Comparison of ENCODE assay signal across 1 cellular context in the genomic region with DNA sequence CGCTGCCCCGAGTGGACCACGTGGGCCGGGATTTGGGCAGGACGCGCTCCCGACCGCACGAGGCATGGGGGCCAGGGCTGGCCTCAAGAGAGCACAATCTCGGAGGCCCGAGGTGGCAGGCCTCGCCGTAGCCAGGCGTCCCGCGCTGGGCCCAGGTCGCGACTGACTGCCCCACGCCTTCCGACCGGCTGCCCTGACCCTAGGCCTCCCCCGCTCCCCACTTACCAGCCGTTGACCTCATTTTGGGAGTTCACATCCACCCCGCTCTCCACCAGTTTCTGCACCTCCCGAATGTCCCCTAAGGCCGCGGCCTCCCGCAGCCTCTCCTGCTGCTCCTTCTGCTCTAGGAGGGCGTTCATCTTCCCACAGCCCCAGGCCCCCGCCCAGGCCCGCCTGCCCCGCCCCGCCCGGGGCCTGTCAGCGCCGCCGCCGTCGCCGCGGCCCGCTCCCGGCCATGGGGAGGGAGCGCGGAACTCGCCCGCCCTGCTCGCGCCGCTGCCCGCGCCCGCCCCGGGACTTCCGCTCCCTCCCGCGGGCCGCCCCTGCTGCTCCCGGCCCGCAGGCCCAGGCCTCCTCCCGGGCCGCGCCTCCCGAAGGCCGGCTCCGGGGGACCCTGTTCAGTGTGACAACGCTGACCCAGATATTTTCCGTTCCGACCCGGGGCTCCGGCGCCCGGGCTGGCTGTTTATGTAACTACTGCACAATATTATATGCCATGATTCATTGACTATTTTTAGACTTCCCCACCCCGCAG.
A peak's percentile ranks its signal among the peaks of the same experiment; 100 is the strongest.
TF ChIP-seq lines count a peak whose summit lies in the region.

A gene with protein sequence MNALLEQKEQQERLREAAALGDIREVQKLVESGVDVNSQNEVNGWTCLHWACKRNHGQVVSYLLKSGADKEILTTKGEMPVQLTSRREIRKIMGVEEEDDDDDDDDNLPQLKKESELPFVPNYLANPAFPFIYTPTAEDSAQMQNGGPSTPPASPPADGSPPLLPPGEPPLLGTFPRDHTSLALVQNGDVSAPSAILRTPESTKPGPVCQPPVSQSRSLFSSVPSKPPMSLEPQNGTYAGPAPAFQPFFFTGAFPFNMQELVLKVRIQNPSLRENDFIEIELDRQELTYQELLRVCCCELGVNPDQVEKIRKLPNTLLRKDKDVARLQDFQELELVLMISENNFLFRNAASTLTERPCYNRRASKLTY (minus strand): TSS at position 619 of the 754 bp plus-strand sequence. CDS start 260 bp downstream, at position 359.

TF ChIP-seq in HEK293, 187 proteins besides CTCF, POLR2A, EP300 and RAD21 (continued from another document and continues in another):
- TF ChIP-seq, protein P1, sequence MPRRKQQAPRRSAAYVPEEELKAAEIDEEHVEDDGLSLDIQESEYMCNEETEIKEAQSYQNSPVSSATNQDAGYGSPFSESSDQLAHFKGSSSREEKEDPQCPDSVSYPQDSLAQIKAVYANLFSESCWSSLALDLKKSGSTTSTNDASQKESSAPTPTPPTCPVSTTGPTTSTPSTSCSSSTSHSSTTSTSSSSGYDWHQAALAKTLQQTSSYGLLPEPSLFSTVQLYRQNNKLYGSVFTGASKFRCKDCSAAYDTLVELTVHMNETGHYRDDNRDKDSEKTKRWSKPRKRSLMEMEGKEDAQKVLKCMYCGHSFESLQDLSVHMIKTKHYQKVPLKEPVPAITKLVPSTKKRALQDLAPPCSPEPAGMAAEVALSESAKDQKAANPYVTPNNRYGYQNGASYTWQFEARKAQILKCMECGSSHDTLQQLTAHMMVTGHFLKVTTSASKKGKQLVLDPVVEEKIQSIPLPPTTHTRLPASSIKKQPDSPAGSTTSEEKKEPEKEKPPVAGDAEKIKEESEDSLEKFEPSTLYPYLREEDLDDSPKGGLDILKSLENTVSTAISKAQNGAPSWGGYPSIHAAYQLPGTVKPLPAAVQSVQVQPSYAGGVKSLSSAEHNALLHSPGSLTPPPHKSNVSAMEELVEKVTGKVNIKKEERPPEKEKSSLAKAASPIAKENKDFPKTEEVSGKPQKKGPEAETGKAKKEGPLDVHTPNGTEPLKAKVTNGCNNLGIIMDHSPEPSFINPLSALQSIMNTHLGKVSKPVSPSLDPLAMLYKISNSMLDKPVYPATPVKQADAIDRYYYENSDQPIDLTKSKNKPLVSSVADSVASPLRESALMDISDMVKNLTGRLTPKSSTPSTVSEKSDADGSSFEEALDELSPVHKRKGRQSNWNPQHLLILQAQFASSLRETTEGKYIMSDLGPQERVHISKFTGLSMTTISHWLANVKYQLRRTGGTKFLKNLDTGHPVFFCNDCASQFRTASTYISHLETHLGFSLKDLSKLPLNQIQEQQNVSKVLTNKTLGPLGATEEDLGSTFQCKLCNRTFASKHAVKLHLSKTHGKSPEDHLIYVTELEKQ (tag by site-specific recombination; IDR thresholded peaks at IDR 0.05; ENCODE audit: borderline replicate concordance), result peak; percentile 47; the same call in 1 of the 2 replicates
- TF ChIP-seq ZNF501 (tag by site-specific recombination; IDR thresholded peaks at IDR 0.05) (peak; percentile 82), BCL11A (tag by site-specific recombination; IDR thresholded peaks at IDR 0.05; ENCODE audit: low read depth) (peak; percentile 57; the same call in 1 of the 2 replicates), ZNF2 (tag by site-specific recombination; IDR thresholded peaks at IDR 0.05) (peak; percentile 50), ZBTB48 (tag by site-specific recombination; IDR thresholded peaks at IDR 0.05) (peak; percentile 68), ZFP37 (tag by site-specific recombination; IDR thresholded peaks at IDR 0.05) (peak; percentile 81; the same call in 1 of the 2 replicates), EGR2 (tag by site-specific recombination; IDR thresholded peaks at IDR 0.05; ENCODE audit: low read depth) (peak; percentile 70), ZEB2 (tag by site-specific recombination; IDR thresholded peaks at IDR 0.05) (peak; percentile 81), ZNF670 (tag by site-specific recombination; IDR thresholded peaks at IDR 0.05; ENCODE audit: low read depth) (no peak), ZBTB20 (tag by site-specific recombination; IDR thresholded peaks at IDR 0.05) (peak; percentile 72), ZNF157 (tag by site-specific recombination; IDR thresholded peaks at IDR 0.05) (no peak), SCRT2 (tag by site-specific recombination; IDR thresholded peaks at IDR 0.05) (no peak), OVOL3 (tag by site-specific recombination; IDR thresholded peaks at IDR 0.05) (peak; percentile 32; the same call in 1 of the 2 replicates), ZNF558 (tag by site-specific recombination; IDR thresholded peaks at IDR 0.05) (0 out of 2 replicates have a peak, but pooled peaks have one; percentile 67), HOXA7 (CRISPR knock-in tag; IDR thresholded peaks at IDR 0.05; ENCODE audit: borderline replicate concordance) (no peak), ZNF146 (tag by site-specific recombination; IDR thresholded peaks at IDR 0.05) (peak; percentile 51; the same call in 1 of the 2 replicates), WT1 (tag by site-specific recombination; IDR thresholded peaks at IDR 0.05) (peak; percentile 49), ZNF292 (tag by site-specific recombination; IDR thresholded peaks at IDR 0.05; ENCODE audit: borderline replicate concordance, low read depth) (no peak), MYNN (tag by site-specific recombination; IDR thresholded peaks at IDR 0.05; ENCODE audit: borderline replicate concordance) (0 out of 2 replicates have a peak, but pooled peaks have one; percentile 56), ZBTB8A (tag by site-specific recombination; IDR thresholded peaks at IDR 0.05) (peak; percentile 64), ZNF214 (tag by site-specific recombination; IDR thresholded peaks at IDR 0.05; ENCODE audit: borderline replicate concordance) (no peak), ZNF391 (tag by site-specific recombination; IDR thresholded peaks at IDR 0.05; ENCODE audit: borderline replicate concordance, low read depth) (peak; percentile 59), ZNF311 (tag by site-specific recombination; IDR thresholded peaks at IDR 0.05; ENCODE audit: borderline replicate concordance) (no peak), ZNF174 (tag by site-specific recombination; IDR thresholded peaks at IDR 0.05) (no peak), ZNF184 (tag by site-specific recombination; IDR thresholded peaks at IDR 0.05) (peak; percentile 73; the same call in 1 of the 2 replicates), ZNF423 (tag by site-specific recombination; IDR thresholded peaks at IDR 0.05) (peak; percentile 36; the same call in 1 of the 2 replicates), ZSCAN16 (tag by site-specific recombination; IDR thresholded peaks at IDR 0.05) (no peak), MZF1 (tag by site-specific recombination; IDR thresholded peaks at IDR 0.05; ENCODE audit: borderline replicate concordance) (peak; percentile 49), SP2 (tag by site-specific recombination; IDR thresholded peaks at IDR 0.05) (peak; percentile 52), ZNF560 (tag by site-specific recombination; IDR thresholded peaks at IDR 0.05; ENCODE audit: borderline replicate concordance) (no peak)
- TF ChIP-seq, protein P2, sequence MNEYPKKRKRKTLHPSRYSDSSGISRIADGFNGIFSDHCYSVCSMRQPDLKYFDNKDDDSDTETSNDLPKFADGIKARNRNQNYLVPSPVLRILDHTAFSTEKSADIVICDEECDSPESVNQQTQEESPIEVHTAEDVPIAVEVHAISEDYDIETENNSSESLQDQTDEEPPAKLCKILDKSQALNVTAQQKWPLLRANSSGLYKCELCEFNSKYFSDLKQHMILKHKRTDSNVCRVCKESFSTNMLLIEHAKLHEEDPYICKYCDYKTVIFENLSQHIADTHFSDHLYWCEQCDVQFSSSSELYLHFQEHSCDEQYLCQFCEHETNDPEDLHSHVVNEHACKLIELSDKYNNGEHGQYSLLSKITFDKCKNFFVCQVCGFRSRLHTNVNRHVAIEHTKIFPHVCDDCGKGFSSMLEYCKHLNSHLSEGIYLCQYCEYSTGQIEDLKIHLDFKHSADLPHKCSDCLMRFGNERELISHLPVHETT (tag by site-specific recombination; IDR thresholded peaks at IDR 0.05), result peak; percentile 94
- TF ChIP-seq, protein P3, sequence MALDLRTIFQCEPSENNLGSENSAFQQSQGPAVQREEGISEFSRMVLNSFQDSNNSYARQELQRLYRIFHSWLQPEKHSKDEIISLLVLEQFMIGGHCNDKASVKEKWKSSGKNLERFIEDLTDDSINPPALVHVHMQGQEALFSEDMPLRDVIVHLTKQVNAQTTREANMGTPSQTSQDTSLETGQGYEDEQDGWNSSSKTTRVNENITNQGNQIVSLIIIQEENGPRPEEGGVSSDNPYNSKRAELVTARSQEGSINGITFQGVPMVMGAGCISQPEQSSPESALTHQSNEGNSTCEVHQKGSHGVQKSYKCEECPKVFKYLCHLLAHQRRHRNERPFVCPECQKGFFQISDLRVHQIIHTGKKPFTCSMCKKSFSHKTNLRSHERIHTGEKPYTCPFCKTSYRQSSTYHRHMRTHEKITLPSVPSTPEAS (tag by site-specific recombination; IDR thresholded peaks at IDR 0.05), result peak; percentile 29; the same call in 1 of the 2 replicates
- TF ChIP-seq, protein P4, sequence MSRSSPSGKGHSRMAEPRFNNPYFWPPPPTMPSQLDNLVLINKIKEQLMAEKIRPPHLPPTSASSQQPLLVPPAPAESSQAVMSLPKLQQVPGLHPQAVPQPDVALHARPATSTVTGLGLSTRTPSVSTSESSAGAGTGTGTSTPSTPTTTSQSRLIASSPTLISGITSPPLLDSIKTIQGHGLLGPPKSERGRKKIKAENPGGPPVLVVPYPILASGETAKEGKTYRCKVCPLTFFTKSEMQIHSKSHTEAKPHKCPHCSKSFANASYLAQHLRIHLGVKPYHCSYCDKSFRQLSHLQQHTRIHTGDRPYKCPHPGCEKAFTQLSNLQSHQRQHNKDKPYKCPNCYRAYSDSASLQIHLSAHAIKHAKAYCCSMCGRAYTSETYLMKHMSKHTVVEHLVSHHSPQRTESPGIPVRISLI (tag by site-specific recombination; IDR thresholded peaks at IDR 0.05), result no peak
- TF ChIP-seq, protein P5, sequence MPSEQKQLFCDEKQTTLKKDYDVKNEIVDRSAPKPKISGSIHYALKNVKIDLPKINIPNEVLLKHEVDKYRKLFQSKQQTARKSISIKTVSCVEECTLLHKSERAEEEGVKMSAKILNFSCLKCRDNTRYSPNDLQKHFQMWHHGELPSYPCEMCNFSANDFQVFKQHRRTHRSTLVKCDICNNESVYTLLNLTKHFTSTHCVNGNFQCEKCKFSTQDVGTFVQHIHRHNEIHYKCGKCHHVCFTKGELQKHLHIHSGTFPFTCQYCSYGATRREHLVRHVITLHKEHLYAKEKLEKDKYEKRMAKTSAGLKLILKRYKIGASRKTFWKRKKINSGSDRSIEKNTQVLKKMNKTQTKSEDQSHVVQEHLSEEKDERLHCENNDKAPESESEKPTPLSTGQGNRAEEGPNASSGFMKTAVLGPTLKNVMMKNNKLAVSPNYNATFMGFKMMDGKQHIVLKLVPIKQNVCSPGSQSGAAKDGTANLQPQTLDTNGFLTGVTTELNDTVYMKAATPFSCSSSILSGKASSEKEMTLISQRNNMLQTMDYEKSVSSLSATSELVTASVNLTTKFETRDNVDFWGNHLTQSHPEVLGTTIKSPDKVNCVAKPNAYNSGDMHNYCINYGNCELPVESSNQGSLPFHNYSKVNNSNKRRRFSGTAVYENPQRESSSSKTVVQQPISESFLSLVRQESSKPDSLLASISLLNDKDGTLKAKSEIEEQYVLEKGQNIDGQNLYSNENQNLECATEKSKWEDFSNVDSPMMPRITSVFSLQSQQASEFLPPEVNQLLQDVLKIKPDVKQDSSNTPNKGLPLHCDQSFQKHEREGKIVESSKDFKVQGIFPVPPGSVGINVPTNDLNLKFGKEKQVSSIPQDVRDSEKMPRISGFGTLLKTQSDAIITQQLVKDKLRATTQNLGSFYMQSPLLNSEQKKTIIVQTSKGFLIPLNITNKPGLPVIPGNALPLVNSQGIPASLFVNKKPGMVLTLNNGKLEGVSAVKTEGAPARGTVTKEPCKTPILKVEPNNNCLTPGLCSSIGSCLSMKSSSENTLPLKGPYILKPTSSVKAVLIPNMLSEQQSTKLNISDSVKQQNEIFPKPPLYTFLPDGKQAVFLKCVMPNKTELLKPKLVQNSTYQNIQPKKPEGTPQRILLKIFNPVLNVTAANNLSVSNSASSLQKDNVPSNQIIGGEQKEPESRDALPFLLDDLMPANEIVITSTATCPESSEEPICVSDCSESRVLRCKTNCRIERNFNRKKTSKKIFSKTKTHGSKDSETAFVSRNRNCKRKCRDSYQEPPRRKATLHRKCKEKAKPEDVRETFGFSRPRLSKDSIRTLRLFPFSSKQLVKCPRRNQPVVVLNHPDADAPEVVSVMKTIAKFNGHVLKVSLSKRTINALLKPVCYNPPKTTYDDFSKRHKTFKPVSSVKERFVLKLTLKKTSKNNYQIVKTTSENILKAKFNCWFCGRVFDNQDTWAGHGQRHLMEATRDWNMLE (tag by site-specific recombination; conservative IDR thresholded peaks at IDR 0.05; ENCODE audit: low read depth), result peak; percentile 35; the same call in 1 of the 2 replicates
- TF ChIP-seq, protein P6, sequence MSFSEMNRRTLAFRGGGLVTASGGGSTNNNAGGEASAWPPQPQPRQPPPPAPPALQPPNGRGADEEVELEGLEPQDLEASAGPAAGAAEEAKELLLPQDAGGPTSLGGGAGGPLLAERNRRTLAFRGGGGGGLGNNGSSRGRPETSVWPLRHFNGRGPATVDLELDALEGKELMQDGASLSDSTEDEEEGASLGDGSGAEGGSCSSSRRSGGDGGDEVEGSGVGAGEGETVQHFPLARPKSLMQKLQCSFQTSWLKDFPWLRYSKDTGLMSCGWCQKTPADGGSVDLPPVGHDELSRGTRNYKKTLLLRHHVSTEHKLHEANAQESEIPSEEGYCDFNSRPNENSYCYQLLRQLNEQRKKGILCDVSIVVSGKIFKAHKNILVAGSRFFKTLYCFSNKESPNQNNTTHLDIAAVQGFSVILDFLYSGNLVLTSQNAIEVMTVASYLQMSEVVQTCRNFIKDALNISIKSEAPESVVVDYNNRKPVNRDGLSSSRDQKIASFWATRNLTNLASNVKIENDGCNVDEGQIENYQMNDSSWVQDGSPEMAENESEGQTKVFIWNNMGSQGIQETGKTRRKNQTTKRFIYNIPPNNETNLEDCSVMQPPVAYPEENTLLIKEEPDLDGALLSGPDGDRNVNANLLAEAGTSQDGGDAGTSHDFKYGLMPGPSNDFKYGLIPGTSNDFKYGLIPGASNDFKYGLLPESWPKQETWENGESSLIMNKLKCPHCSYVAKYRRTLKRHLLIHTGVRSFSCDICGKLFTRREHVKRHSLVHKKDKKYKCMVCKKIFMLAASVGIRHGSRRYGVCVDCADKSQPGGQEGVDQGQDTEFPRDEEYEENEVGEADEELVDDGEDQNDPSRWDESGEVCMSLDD (tag by site-specific recombination; IDR thresholded peaks at IDR 0.05), result peak; percentile 89
- TF ChIP-seq, protein P7, sequence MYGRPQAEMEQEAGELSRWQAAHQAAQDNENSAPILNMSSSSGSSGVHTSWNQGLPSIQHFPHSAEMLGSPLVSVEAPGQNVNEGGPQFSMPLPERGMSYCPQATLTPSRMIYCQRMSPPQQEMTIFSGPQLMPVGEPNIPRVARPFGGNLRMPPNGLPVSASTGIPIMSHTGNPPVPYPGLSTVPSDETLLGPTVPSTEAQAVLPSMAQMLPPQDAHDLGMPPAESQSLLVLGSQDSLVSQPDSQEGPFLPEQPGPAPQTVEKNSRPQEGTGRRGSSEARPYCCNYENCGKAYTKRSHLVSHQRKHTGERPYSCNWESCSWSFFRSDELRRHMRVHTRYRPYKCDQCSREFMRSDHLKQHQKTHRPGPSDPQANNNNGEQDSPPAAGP (tag by site-specific recombination; IDR thresholded peaks at IDR 0.05), result peak; percentile 94
